Comparison of ENCODE assay signal across 9 cellular contexts in genomic region chr10:90993340-90993739, GRCh38.
A peak's percentile ranks its signal among the peaks of the same experiment; 100 is the strongest.
DNase-seq lines count a peak whose midpoint lies in the region; ATAC-seq, FAIRE-seq and TF ChIP-seq lines count a peak whose summit lies in the region.
"Had no signal": no experiment of that assay in that cellular context is flagged by ENCODE, and none has a peak within 500 bp of the region (broad histone marks: within the 10 kb centered on the region; RNA-seq: fewer than 3 reads in every experiment).

No MANE protein-coding gene starts in this region.

- peak overlapping the region; percentile 34 for H3K27ac ChIP-seq in DND-41 (ENCODE audit: low read length)
- peak overlapping the region; percentile 49 for H3K27ac ChIP-seq in KMS-11
- H3K27ac ChIP-seq in mammary epithelial cell (ENCODE audit: insufficient read depth, low read depth, low read length), result no peak overlapping the region
- no peak overlapping the region for H3K27ac ChIP-seq in breast epithelium

- H3K4me1 ChIP-seq in DND-41 (ENCODE audit: insufficient read depth, low read length) (peaks cover 63% of the 10 kb centered on the region), KMS-11 (ENCODE audit: low read depth, poor library complexity, severe bottlenecking) (peaks cover 31% of the 10 kb centered on the region), mammary epithelial cell (ENCODE audit: insufficient read depth, low read length) (no peaks in the 10 kb centered on the region), breast epithelium (no peaks in the 10 kb centered on the region)

- CTCF ChIA-PET in mammary epithelial cell (lab: Charles Lee; ENCODE audit: low non-redundant PET), result no interaction called here

- H3K9ac ChIP-seq in DND-41 (ENCODE audit: low read depth, low read length) (no peak overlapping the region), KMS-11 (peak overlapping the region; percentile 43; the same call in 1 of the 2 replicates), mammary epithelial cell (ENCODE audit: insufficient read depth, low read length) (no peak overlapping the region)

- dilution Hi-C loops in mammary epithelial cell (cut with HindIII; ENCODE audit: low sequenced_read_pairs), result no loop called here

- H3K4me3 ChIP-seq in DND-41 (ENCODE audit: low read depth in 1 of 2, low read length in 2 of 2) (no peak overlapping the region), KMS-11 (IDR thresholded peaks at IDR 0.05; ENCODE audit: insufficient read depth, low read depth, low read length) (no peak overlapping the region), mammary epithelial cell (replicated peaks in 1 of 3; ENCODE audit: insufficient read depth in 1 of 3, low read depth in 2 of 3, low read length in 3 of 3) (no peak overlapping the region), breast epithelium (no peak overlapping the region)

- TF ChIP-seq CTCF in DND-41 (IDR thresholded peaks at IDR 0.05; ENCODE audit: borderline replicate concordance, extremely low read depth, low read length, poor library complexity, severe bottlenecking) (no peak), KMS-11 (conservative IDR thresholded peaks at IDR 0.05; ENCODE audit: low read depth, low read length) (no peak), mammary epithelial cell (conservative IDR thresholded peaks at IDR 0.05 in 1 of 2, IDR thresholded peaks at IDR 0.05 in 1 of 2; ENCODE audit: extremely low read depth in 1 of 2, insufficient read depth in 1 of 2, low read depth in 1 of 2, low read length in 2 of 2) (no peak), breast epithelium (IDR thresholded peaks at IDR 0.05) (no peak)

- H3K27me3 ChIP-seq in DND-41 (ENCODE audit: insufficient read depth, low read length, poor library complexity) (no peaks in the 10 kb centered on the region), KMS-11 (ENCODE audit: insufficient read depth, low read depth) (no peaks in the 10 kb centered on the region), mammary epithelial cell (ENCODE audit: insufficient read depth, low read length) (peaks cover 2% of the 10 kb centered on the region), breast epithelium (no peaks in the 10 kb centered on the region)

- H3K9me3 ChIP-seq in DND-41 (ENCODE audit: insufficient read depth, low read length, severe bottlenecking), result no peaks in the 10 kb centered on the region
- H3K9me3 ChIP-seq in mammary epithelial cell (replicated peaks; ENCODE audit: insufficient read depth, low read length), result no peaks in the 10 kb centered on the region
- H3K9me3 ChIP-seq in breast epithelium, result no peaks in the 10 kb centered on the region

- DNase-seq in DND-41, result no peak
- DNase-seq in fibroblast of peridontal ligament (ENCODE audit: extremely low read depth), result peak; percentile 70
- no peak for DNase-seq in GM12891 (ENCODE audit: insufficient read length, low spot score)
- no peak for DNase-seq in mammary epithelial cell
- DNase-seq in breast epithelium (ENCODE audit: low spot score in 2 of 2), result no peak
- no peak for DNase-seq in pons (ENCODE audit: low spot score)
- DNase-seq: NCI-H345 had no signal

- TF ChIP-seq POLR2A in GM12891 (IDR thresholded peaks at IDR 0.05; ENCODE audit: low read depth, low read length), result no peak
- TF ChIP-seq POLR2A in breast epithelium (IDR thresholded peaks at IDR 0.05), result no peak

- peaks cover 4% of the 10 kb centered on the region; the same call in 1 of the 2 replicates for H3K79me2 ChIP-seq in DND-41 (ENCODE audit: insufficient read depth, low read length)
- no peaks in the 10 kb centered on the region for H3K79me2 ChIP-seq in KMS-11 (ENCODE audit: insufficient read depth, low read depth)
- no peaks in the 10 kb centered on the region for H3K79me2 ChIP-seq in mammary epithelial cell (ENCODE audit: insufficient read depth, low read length)

- 0 out of 2 replicates have a peak, but pooled peaks cover 3% of the 10 kb centered on the region for H3K36me3 ChIP-seq in DND-41 (ENCODE audit: insufficient read depth, low read length)
- no peaks in the 10 kb centered on the region for H3K36me3 ChIP-seq in KMS-11 (ENCODE audit: insufficient read depth)
- H3K36me3 ChIP-seq in mammary epithelial cell (ENCODE audit: insufficient read depth, low read length), result no peaks in the 10 kb centered on the region
- peaks cover 5% of the 10 kb centered on the region for H3K36me3 ChIP-seq in breast epithelium

- H2AFZ ChIP-seq in DND-41 (ENCODE audit: low read depth, low read length), result no peak overlapping the region
- H2AFZ ChIP-seq in KMS-11 (ENCODE audit: low read depth), result peak overlapping the region; percentile 55
- H2AFZ ChIP-seq in mammary epithelial cell (ENCODE audit: low read depth, low read length), result no peak overlapping the region

- ATAC-seq in DND-41 (ENCODE audit: insufficient read depth, low read depth) (no peak), GM21423 (IDR thresholded peaks at IDR 0.05; ENCODE audit: unreplicated experiment) (peak; percentile 45)

- no peaks in the 10 kb centered on the region for H4K20me1 ChIP-seq in DND-41 (ENCODE audit: insufficient read depth, low read length)
- no peaks in the 10 kb centered on the region for H4K20me1 ChIP-seq in KMS-11 (ENCODE audit: insufficient read depth)
- H4K20me1 ChIP-seq in mammary epithelial cell (ENCODE audit: insufficient read depth, low read length), result no peaks in the 10 kb centered on the region

- intact Hi-C loops in mammary epithelial cell (cut with micrococcal nuclease) (no loop called here), breast epithelium (cut with DNase I; ENCODE audit: low total_unique reads) (no loop called here)

- WGBS in mammary epithelial cell (ENCODE audit: low coverage, missing lambda C conversion rate), result 73% methylated on average over 3 of the region's 3 CpGs

- H3K4me2 ChIP-seq in DND-41 (ENCODE audit: insufficient read depth, low read length) (no peak overlapping the region), KMS-11 (peak overlapping the region; percentile 73), mammary epithelial cell (ENCODE audit: insufficient read depth, low read depth, low read length) (no peak overlapping the region)

- BruUV-seq in mammary epithelial cell (replicated peaks; lab: Mats Ljungman, UMichigan), result no TSS peak

- in situ Hi-C loops in mammary epithelial cell (cut with MboI; ENCODE audit: low sequenced_read_pairs in 2 of 2), result no loop called here

- no peak for FAIRE-seq in GM12891 (lab: Jason Lieb, UNC)

TF ChIP-seq in GM12891, 5 proteins besides CTCF, POLR2A, EP300 and RAD21:
- TF ChIP-seq PAX5 (IDR thresholded peaks at IDR 0.05; ENCODE audit: insufficient read depth, low read length, severe bottlenecking) (no peak), POLR2AphosphoS5 (IDR thresholded peaks at IDR 0.05; ENCODE audit: low read depth, low read length) (no peak), TAF1 (IDR thresholded peaks at IDR 0.05; ENCODE audit: low read depth, low read length) (no peak)

Comparison
In these comparisons a context has a peak if more than half of its experiments do, and no peak if none do; other contexts are left out.
1. H3K27ac ChIP-seq: peak in DND-41 (single experiment) and KMS-11 (single experiment); none in mammary epithelial cell (single experiment) and breast epithelium (0 of 2).